In the genomic region with DNA sequence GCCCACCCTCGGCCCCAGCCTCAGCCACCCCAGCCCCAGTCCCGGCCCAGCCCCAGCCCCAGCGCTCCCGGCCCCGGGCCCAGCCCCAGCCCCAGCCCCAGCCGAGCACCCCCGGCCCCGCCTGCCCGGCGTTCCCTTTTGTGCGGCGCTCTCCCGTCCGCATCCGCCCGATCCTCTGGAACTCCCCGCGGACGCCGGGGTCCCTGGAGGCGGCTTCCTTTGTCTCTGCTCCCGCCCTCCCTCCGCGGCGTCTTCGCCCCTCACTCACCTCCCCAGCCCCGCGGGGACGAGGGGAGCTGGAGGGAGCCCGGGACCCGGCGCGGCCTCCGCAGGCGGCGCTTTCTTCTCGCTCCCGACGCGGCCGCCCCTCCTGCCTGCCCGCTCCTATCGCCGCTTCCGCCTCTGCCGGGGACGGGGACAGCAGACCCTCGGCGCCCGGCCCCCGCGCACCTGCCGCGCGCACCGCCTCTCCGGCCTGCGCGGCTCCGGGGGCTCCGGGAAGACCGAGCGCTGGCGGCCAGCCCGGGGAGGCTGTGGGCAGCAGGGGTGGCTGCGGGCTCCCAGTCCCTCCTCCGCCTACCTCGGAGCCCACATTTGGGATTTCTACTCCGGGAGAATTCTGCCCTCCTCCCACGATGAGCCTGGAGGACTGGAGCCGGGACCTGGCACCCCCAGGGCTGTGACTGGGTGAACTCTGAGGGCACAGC, we compare ENCODE assay signal across 1 cellular context.
TF ChIP-seq lines count a peak whose summit lies in the region.

No MANE protein-coding gene starts in this region.

TF ChIP-seq in GM23338, 12 proteins besides CTCF, POLR2A, EP300 and RAD21 (continued from another document):
- TF ChIP-seq, protein P1, sequence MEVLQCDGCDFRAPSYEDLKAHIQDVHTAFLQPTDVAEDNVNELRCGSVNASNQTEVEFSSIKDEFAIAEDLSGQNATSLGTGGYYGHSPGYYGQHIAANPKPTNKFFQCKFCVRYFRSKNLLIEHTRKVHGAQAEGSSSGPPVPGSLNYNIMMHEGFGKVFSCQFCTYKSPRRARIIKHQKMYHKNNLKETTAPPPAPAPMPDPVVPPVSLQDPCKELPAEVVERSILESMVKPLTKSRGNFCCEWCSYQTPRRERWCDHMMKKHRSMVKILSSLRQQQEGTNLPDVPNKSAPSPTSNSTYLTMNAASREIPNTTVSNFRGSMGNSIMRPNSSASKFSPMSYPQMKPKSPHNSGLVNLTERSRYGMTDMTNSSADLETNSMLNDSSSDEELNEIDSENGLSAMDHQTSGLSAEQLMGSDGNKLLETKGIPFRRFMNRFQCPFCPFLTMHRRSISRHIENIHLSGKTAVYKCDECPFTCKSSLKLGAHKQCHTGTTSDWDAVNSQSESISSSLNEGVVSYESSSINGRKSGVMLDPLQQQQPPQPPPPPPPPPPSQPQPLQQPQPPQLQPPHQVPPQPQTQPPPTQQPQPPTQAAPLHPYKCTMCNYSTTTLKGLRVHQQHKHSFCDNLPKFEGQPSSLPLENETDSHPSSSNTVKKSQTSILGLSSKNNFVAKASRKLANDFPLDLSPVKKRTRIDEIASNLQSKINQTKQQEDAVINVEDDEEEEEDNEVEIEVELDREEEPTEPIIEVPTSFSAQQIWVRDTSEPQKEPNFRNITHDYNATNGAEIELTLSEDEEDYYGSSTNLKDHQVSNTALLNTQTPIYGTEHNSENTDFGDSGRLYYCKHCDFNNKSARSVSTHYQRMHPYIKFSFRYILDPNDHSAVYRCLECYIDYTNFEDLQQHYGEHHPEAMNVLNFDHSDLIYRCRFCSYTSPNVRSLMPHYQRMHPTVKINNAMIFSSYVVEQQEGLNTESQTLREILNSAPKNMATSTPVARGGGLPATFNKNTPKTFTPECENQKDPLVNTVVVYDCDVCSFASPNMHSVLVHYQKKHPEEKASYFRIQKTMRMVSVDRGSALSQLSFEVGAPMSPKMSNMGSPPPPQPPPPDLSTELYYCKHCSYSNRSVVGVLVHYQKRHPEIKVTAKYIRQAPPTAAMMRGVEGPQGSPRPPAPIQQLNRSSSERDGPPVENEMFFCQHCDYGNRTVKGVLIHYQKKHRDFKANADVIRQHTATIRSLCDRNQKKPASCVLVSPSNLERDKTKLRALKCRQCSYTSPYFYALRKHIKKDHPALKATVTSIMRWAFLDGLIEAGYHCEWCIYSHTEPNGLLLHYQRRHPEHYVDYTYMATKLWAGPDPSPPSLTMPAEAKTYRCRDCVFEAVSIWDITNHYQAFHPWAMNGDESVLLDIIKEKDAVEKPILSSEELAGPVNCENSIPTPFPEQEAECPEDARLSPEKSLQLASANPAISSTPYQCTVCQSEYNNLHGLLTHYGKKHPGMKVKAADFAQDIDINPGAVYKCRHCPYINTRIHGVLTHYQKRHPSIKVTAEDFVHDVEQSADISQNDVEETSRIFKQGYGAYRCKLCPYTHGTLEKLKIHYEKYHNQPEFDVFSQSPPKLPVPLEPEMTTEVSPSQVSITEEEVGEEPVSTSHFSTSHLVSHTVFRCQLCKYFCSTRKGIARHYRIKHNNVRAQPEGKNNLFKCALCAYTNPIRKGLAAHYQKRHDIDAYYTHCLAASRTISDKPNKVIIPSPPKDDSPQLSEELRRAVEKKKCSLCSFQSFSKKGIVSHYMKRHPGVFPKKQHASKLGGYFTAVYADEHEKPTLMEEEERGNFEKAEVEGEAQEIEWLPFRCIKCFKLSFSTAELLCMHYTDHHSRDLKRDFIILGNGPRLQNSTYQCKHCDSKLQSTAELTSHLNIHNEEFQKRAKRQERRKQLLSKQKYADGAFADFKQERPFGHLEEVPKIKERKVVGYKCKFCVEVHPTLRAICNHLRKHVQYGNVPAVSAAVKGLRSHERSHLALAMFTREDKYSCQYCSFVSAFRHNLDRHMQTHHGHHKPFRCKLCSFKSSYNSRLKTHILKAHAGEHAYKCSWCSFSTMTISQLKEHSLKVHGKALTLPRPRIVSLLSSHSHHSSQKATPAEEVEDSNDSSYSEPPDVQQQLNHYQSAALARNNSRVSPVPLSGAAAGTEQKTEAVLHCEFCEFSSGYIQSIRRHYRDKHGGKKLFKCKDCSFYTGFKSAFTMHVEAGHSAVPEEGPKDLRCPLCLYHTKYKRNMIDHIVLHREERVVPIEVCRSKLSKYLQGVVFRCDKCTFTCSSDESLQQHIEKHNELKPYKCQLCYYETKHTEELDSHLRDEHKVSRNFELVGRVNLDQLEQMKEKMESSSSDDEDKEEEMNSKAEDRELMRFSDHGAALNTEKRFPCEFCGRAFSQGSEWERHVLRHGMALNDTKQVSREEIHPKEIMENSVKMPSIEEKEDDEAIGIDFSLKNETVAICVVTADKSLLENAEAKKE (CRISPR knock-in tag; IDR thresholded peaks at IDR 0.05): no peak
- TF ChIP-seq POLR2AphosphoS5 (IDR thresholded peaks at IDR 0.05; ENCODE audit: low read depth) (no peak), STAT1 (IDR thresholded peaks at IDR 0.05; ENCODE audit: unreplicated experiment) (no peak), EZH2phosphoT487 (IDR thresholded peaks at IDR 0.05; ENCODE audit: unreplicated experiment) (no peak), CREB1 (CRISPR knock-in tag; IDR thresholded peaks at IDR 0.05; ENCODE audit: low read depth) (no peak)
- TF ChIP-seq, protein P2, sequence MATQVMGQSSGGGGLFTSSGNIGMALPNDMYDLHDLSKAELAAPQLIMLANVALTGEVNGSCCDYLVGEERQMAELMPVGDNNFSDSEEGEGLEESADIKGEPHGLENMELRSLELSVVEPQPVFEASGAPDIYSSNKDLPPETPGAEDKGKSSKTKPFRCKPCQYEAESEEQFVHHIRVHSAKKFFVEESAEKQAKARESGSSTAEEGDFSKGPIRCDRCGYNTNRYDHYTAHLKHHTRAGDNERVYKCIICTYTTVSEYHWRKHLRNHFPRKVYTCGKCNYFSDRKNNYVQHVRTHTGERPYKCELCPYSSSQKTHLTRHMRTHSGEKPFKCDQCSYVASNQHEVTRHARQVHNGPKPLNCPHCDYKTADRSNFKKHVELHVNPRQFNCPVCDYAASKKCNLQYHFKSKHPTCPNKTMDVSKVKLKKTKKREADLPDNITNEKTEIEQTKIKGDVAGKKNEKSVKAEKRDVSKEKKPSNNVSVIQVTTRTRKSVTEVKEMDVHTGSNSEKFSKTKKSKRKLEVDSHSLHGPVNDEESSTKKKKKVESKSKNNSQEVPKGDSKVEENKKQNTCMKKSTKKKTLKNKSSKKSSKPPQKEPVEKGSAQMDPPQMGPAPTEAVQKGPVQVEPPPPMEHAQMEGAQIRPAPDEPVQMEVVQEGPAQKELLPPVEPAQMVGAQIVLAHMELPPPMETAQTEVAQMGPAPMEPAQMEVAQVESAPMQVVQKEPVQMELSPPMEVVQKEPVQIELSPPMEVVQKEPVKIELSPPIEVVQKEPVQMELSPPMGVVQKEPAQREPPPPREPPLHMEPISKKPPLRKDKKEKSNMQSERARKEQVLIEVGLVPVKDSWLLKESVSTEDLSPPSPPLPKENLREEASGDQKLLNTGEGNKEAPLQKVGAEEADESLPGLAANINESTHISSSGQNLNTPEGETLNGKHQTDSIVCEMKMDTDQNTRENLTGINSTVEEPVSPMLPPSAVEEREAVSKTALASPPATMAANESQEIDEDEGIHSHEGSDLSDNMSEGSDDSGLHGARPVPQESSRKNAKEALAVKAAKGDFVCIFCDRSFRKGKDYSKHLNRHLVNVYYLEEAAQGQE (IDR thresholded peaks at IDR 0.05; ENCODE audit: unreplicated experiment): no peak
- TF ChIP-seq, protein P3, sequence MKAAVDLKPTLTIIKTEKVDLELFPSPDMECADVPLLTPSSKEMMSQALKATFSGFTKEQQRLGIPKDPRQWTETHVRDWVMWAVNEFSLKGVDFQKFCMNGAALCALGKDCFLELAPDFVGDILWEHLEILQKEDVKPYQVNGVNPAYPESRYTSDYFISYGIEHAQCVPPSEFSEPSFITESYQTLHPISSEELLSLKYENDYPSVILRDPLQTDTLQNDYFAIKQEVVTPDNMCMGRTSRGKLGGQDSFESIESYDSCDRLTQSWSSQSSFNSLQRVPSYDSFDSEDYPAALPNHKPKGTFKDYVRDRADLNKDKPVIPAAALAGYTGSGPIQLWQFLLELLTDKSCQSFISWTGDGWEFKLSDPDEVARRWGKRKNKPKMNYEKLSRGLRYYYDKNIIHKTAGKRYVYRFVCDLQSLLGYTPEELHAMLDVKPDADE (IDR thresholded peaks at IDR 0.05): no peak
